ENCODE assay signal across 25 cellular contexts in genomic region chr11:31262761-31263160, GRCh38.
DNase-seq lines count a peak whose midpoint lies in the region; ATAC-seq and TF ChIP-seq lines count a peak whose summit lies in the region.
"Had no signal": no experiment of that assay in that cellular context is flagged by ENCODE, and none has a peak within 500 bp of the region (broad histone marks: within the 10 kb centered on the region; RNA-seq: fewer than 3 reads in every experiment).

No MANE protein-coding gene starts in this region.

- H3K27me3 ChIP-seq in vagina: no peaks in the 10 kb centered on the region
- H3K27me3 ChIP-seq: ovary, right atrium auricular region, thyroid gland had no signal

- no peaks in the 10 kb centered on the region for H3K36me3 Mint-ChIP-seq in stimulated activated memory B cell treated with anti-CD40 and anti-IgM and Interleukin-4, amounts not matched to agents 10 μg/mL and 1 μg/mL and 100 μg/mL, for 72 hours
- H3K36me3 Mint-ChIP-seq: natural killer cell treated with Interleukin-12 subunit alpha and Interleukin-12 subunit beta and Interleukin-15 and Interleukin-18, amount 100 ng/mL, for 72 hours had no signal

- no peaks in the 10 kb centered on the region for H3K36me3 ChIP-seq in vagina
- H3K36me3 ChIP-seq: left ventricle myocardium inferior, ovary, right atrium auricular region, thyroid gland had no signal

- H3K4me3 ChIP-seq in cardiac fibroblast (replicated peaks in 1 of 2; ENCODE audit: low read depth in 2 of 2, low read length in 2 of 2) (no peak overlapping the region), vagina (no peak overlapping the region)
- H3K4me3 ChIP-seq: left ventricle myocardium inferior, ovary, right atrium auricular region, thyroid gland had no signal

- DNase-seq in Caki2 (ENCODE audit: low read depth) (peak; percentile 3), HS-5 (ENCODE audit: low read depth) (peak; percentile 41), cardiac fibroblast (ENCODE audit: low read depth in 2 of 2) (peak; percentile 3 to 5), kidney glomerular epithelial cell (lab: John Stamatoyannopoulos, UW) (peak; percentile 61), vagina (ENCODE audit: extremely low spot score in 2 of 2) (no peak), NCI-H146 treated with DMSO at 0.1 percent for 48 hours (lab: John Stamatoyannopoulos, UW; ENCODE audit: unreplicated experiment) (no peak)
- DNase-seq: activated CD4-positive, alpha-beta T cell treated with anti-CD3 and anti-CD28 coated beads for 48 hours; activated naive CD4-positive, alpha-beta T cell; activated T-cell treated with anti-CD3 and anti-CD28 coated beads, Interleukin-2, amount 50 U/mL, for 4 hours; caudate nucleus; GOT3; left ventricle myocardium inferior; MV-4-11; NCI-H146; NCI-H526; ovary; SK-N-SH; stimulated activated naive CD8-positive, alpha-beta T cell treated with anti-CD3 and anti-CD28 coated beads, Interleukin-15, Interleukin-2, amounts not matched to agents 100 U/mL and 50 U/mL, for 24 hours; T-helper 2 cell; thyroid gland had no signal

- no peaks in the 10 kb centered on the region for H3K4me1 ChIP-seq in vagina
- H3K4me1 ChIP-seq: left ventricle myocardium inferior, right atrium auricular region, thyroid gland had no signal

- in situ Hi-C loops in Caki2 (cut with HindIII; ENCODE audit: low pct_unique_long_range_greater_than_20kb, low sequenced_read_pairs): no loop called here

- H3K9me3 ChIP-seq in vagina: no peaks in the 10 kb centered on the region
- H3K9me3 ChIP-seq: left ventricle myocardium inferior, ovary, right atrium auricular region, SK-N-SH, thyroid gland had no signal

- no peaks in the 10 kb centered on the region for H3K4me1 Mint-ChIP-seq in stimulated activated memory B cell treated with anti-CD40 and anti-IgM and Interleukin-4, amounts not matched to agents 10 μg/mL and 1 μg/mL and 100 μg/mL, for 72 hours

- ATAC-seq in GM21515 (IDR thresholded peaks at IDR 0.05; ENCODE audit: unreplicated experiment): no peak
- ATAC-seq in stimulated activated memory B cell treated with anti-CD40 and anti-IgM and Interleukin-4, amounts not matched to agents 10 μg/mL and 1 μg/mL and 100 μg/mL, for 72 hours: no peak
- ATAC-seq: activated T-cell treated with anti-CD3 and anti-CD28 coated beads, Interleukin-2, amount 50 U/mL, for 4 hours; natural killer cell treated with Interleukin-12 subunit alpha and Interleukin-12 subunit beta and Interleukin-15 and Interleukin-18, amount 100 ng/mL, for 72 hours; stimulated activated naive CD8-positive, alpha-beta T cell treated with anti-CD3 and anti-CD28 coated beads, Interleukin-15, Interleukin-2, amounts not matched to agents 100 U/mL and 50 U/mL, for 24 hours had no signal

- TF ChIP-seq CTCF in cardiac fibroblast (IDR thresholded peaks at IDR 0.05; ENCODE audit: low read depth, low read length): no peak
- TF ChIP-seq CTCF in vagina (IDR thresholded peaks at IDR 0.05): no peak

- no peak overlapping the region for H3K27ac Mint-ChIP-seq in stimulated activated memory B cell treated with anti-CD40 and anti-IgM and Interleukin-4, amounts not matched to agents 10 μg/mL and 1 μg/mL and 100 μg/mL, for 72 hours
- H3K27ac Mint-ChIP-seq: dendritic cell treated with granulocyte-macrophage colony-stimulating factor and Interleukin-4, amounts not matched to agents 40 ng/mL and 50 ng/mL, for 4 days; natural killer cell treated with Interleukin-12 subunit alpha and Interleukin-12 subunit beta and Interleukin-15 and Interleukin-18, amount 100 ng/mL, for 72 hours had no signal

- TF ChIP-seq POLR2A in vagina (IDR thresholded peaks at IDR 0.05): no peak

- intact Hi-C loops in vagina (cut with DNase I): no loop called here

- no peak overlapping the region for H3K27ac ChIP-seq in vagina
- H3K27ac ChIP-seq: left ventricle myocardium inferior, ovary, right atrium auricular region, thyroid gland had no signal

- peaks cover 6% of the 10 kb centered on the region for H3K27me3 Mint-ChIP-seq in stimulated activated memory B cell treated with anti-CD40 and anti-IgM and Interleukin-4, amounts not matched to agents 10 μg/mL and 1 μg/mL and 100 μg/mL, for 72 hours
- H3K27me3 Mint-ChIP-seq: dendritic cell treated with granulocyte-macrophage colony-stimulating factor and Interleukin-4, amounts not matched to agents 40 ng/mL and 50 ng/mL, for 4 days had no signal

- H3K9me3 Mint-ChIP-seq in stimulated activated memory B cell treated with anti-CD40 and anti-IgM and Interleukin-4, amounts not matched to agents 10 μg/mL and 1 μg/mL and 100 μg/mL, for 72 hours: no peaks in the 10 kb centered on the region
- H3K9me3 Mint-ChIP-seq: activated T-cell treated with anti-CD3 and anti-CD28 coated beads, Interleukin-2, amount 50 U/mL, for 4 hours; dendritic cell treated with granulocyte-macrophage colony-stimulating factor and Interleukin-4, amounts not matched to agents 40 ng/mL and 50 ng/mL, for 4 days; natural killer cell treated with Interleukin-12 subunit alpha and Interleukin-12 subunit beta and Interleukin-15 and Interleukin-18, amount 100 ng/mL, for 72 hours had no signal

- H3K4me3 Mint-ChIP-seq in stimulated activated memory B cell treated with anti-CD40 and anti-IgM and Interleukin-4, amounts not matched to agents 10 μg/mL and 1 μg/mL and 100 μg/mL, for 72 hours: no peak overlapping the region
- H3K4me3 Mint-ChIP-seq: activated T-cell treated with anti-CD3 and anti-CD28 coated beads, Interleukin-2, amount 50 U/mL, for 4 hours; dendritic cell treated with granulocyte-macrophage colony-stimulating factor and Interleukin-4, amounts not matched to agents 40 ng/mL and 50 ng/mL, for 4 days; natural killer cell treated with Interleukin-12 subunit alpha and Interleukin-12 subunit beta and Interleukin-15 and Interleukin-18, amount 100 ng/mL, for 72 hours had no signal

Comparison
In these comparisons a context has a peak if more than half of its experiments do, and no peak if none do; other contexts are left out.
1. DNase-seq: peak in Caki2 (single experiment), HS-5 (single experiment), cardiac fibroblast (2 of 2) and kidney glomerular epithelial cell (single experiment); none in vagina (0 of 2) and NCI-H146 treated with DMSO at 0.1 percent for 48 hours (single experiment).